Comparison of ENCODE assay signal across 10 cellular contexts in genomic region chr14:37279818-37280217, GRCh38.
"Had no signal": no experiment of that assay in that cellular context is flagged by ENCODE, and none has a peak within 500 bp of the region (broad histone marks: within the 10 kb centered on the region; RNA-seq: fewer than 3 reads in every experiment).

No MANE protein-coding gene starts in this region.

- ATAC-seq: HCT116, K562 had no signal

- H3K9me3 ChIP-seq: HAP-1 had no signal

- H3K36me3 ChIP-seq: HAP-1 had no signal

- FAIRE-seq: K562 had no signal

- H3K27ac ChIP-seq: GM23248, HL-60 had no signal

- DNase-seq: GM23248, GOT3, H7, HFFc6, IMR-90, KG1 had no signal

- H3K9ac ChIP-seq: GM23248 had no signal

- H3K4me1 ChIP-seq: HAP-1 had no signal

- H3K4me3 ChIP-seq: GM23248, HAP-1, K562 had no signal

- H2AFZ ChIP-seq: GM23248 had no signal
